ENCODE assay signal across 18 cellular contexts in the genomic region with DNA sequence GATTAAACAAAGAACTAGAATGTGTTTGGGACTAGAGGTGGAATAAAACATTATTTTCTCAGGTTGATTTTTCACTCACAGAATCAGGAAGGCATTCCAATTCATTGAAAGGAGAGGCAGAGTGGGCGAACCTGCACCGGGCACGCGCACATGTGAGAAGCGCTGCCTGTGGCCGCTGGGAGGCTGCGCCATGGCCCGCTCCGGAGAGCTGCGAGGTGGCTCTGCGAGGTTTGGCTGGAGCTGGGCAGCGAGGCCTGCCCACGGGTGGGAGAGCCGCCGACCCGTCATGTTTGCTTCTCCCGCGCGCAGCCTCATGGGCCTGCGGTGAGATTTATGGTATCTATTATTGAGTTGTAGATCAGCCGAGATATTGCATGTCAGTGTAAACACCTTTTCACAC.
DNase-seq lines count a peak whose midpoint lies in the region; ATAC-seq and TF ChIP-seq lines count a peak whose summit lies in the region.
"Had no signal": no experiment of that assay in that cellular context is flagged by ENCODE, and none has a peak within 500 bp of the region (broad histone marks: within the 10 kb centered on the region; RNA-seq: fewer than 3 reads in every experiment).

No MANE protein-coding gene starts in this region.

- TF ChIP-seq POLR2A in esophagus muscularis mucosa (IDR thresholded peaks at IDR 0.05; ENCODE audit: low read depth), result no peak

- H3K4me1 ChIP-seq in esophagus muscularis mucosa (no peaks in the 10 kb centered on the region), mesenchymal stem cell (ENCODE audit: control insufficient read depth, insufficient read depth, low read depth, low read length) (no peaks in the 10 kb centered on the region)
- H3K4me1 ChIP-seq: A549 had no signal

- H3K27ac ChIP-seq in VCaP (peak overlapping the region; percentile 69; the same call in 1 of the 2 replicates), esophagus muscularis mucosa (replicated peaks in 1 of 4) (no peak overlapping the region), mesenchymal stem cell (ENCODE audit: low read length, poor library complexity, severe bottlenecking) (no peak overlapping the region)
- H3K27ac ChIP-seq: 22Rv1; A549; BLaER1 treated with 17β-estradiol and CSF1 and Interleukin-3, amounts not matched to agents 10 nM and 100 nM had no signal

- H3K9me3 Mint-ChIP-seq in activated T-cell treated with anti-CD3 and anti-CD28 coated beads, Interleukin-2, amount 50 U/mL, for 72 hours, result peaks cover 0 to 2% of the 10 kb centered on the region in 2 donors

- no peak overlapping the region for H2AK5ac ChIP-seq in mesenchymal stem cell (ENCODE audit: low read length, severe bottlenecking)

- no peak overlapping the region for H3K4me2 ChIP-seq in mesenchymal stem cell (ENCODE audit: low read length, poor library complexity, severe bottlenecking)
- H3K4me2 ChIP-seq: A549; BLaER1 treated with 17β-estradiol and CSF1 and Interleukin-3, amounts not matched to agents 10 nM and 100 nM had no signal

- no peak overlapping the region for H3K18ac ChIP-seq in mesenchymal stem cell (ENCODE audit: low read depth in 1 of 2, low read length in 2 of 2)

- H3K27ac Mint-ChIP-seq in activated T-cell treated with anti-CD3 and anti-CD28 coated beads, Interleukin-2, amount 50 U/mL, for 72 hours, result no peak overlapping the region
- H3K27ac Mint-ChIP-seq: B cell; CD4-positive, alpha-beta T cell; CD8-positive, alpha-beta T cell had no signal

- intact Hi-C loops in esophagus muscularis mucosa (cut with DNase I), result no loop called here
- intact Hi-C loops in left colon (cut with DNase I, micrococcal nuclease), result no loop called here

- no peak overlapping the region for H3K23ac ChIP-seq in mesenchymal stem cell (ENCODE audit: low read length in 2 of 2)

- H3K27me3 ChIP-seq in esophagus muscularis mucosa (no peaks in the 10 kb centered on the region), mesenchymal stem cell (ENCODE audit: control insufficient read depth in 1 of 2, insufficient read depth in 1 of 2, low read length in 2 of 2) (no peaks in the 10 kb centered on the region)

- no peak overlapping the region for H2BK15ac ChIP-seq in mesenchymal stem cell (ENCODE audit: low read depth, poor library complexity, severe bottlenecking)

- no peak overlapping the region for H4K8ac ChIP-seq in mesenchymal stem cell (ENCODE audit: low read length)

- no peak overlapping the region for H2BK12ac ChIP-seq in mesenchymal stem cell (ENCODE audit: low read length in 2 of 2)

- peaks cover 16% of the 10 kb centered on the region for H3K27me3 Mint-ChIP-seq in activated T-cell treated with anti-CD3 and anti-CD28 coated beads, Interleukin-2, amount 50 U/mL, for 72 hours (ENCODE audit: low read depth)

- H3K4ac ChIP-seq in mesenchymal stem cell (ENCODE audit: low read depth in 1 of 2, low read length in 2 of 2), result no peak overlapping the region

- H3K36me3 ChIP-seq in esophagus muscularis mucosa (no peaks in the 10 kb centered on the region), mesenchymal stem cell (ENCODE audit: control insufficient read depth in 1 of 2, insufficient read depth in 2 of 2, low read depth in 1 of 2, low read length in 2 of 2) (no peaks in the 10 kb centered on the region)
- H3K36me3 ChIP-seq: BLaER1 treated with 17β-estradiol and CSF1 and Interleukin-3, amounts not matched to agents 10 nM and 100 nM had no signal

- H3K4me3 Mint-ChIP-seq in activated T-cell treated with anti-CD3 and anti-CD28 coated beads, Interleukin-2, amount 50 U/mL, for 72 hours, result no peak overlapping the region
- H3K4me3 Mint-ChIP-seq: B cell; CD4-positive, alpha-beta T cell; CD8-positive, alpha-beta T cell had no signal

- no peaks in the 10 kb centered on the region for H3K4me1 Mint-ChIP-seq in activated T-cell treated with anti-CD3 and anti-CD28 coated beads, Interleukin-2, amount 50 U/mL, for 72 hours (ENCODE audit: low read depth)
- H3K4me1 Mint-ChIP-seq: B cell had no signal

- TF ChIP-seq EP300 in esophagus muscularis mucosa (IDR thresholded peaks at IDR 0.05), result no peak

- H3K14ac ChIP-seq in mesenchymal stem cell (ENCODE audit: low read length in 2 of 2), result no peak overlapping the region

- H3K9me3 ChIP-seq in esophagus muscularis mucosa, result peaks cover 0 to 10% (median 0%) of the 10 kb centered on the region in 4 donors
- peaks cover 3% of the 10 kb centered on the region for H3K9me3 ChIP-seq in mesenchymal stem cell (ENCODE audit: control insufficient read depth, low read length)
- H3K9me3 ChIP-seq: A549, Caco-2 had no signal

- ATAC-seq in activated T-cell treated with anti-CD3 and anti-CD28 coated beads, Interleukin-2, amount 50 U/mL, for 72 hours (replicated peaks in 1 of 2), result no peak
- ATAC-seq in left colon, result no peak
- ATAC-seq: A549; CD8-positive, alpha-beta T cell; GM12878 had no signal

- H3K9ac ChIP-seq in mesenchymal stem cell (ENCODE audit: low read length), result no peak overlapping the region
- H3K9ac ChIP-seq: BLaER1 treated with 17β-estradiol and CSF1 and Interleukin-3, amounts not matched to agents 10 nM and 100 nM had no signal

- H3K4me3 ChIP-seq in esophagus muscularis mucosa (no peak overlapping the region), mesenchymal stem cell (ENCODE audit: insufficient read depth in 1 of 2, low read depth in 1 of 2, low read length in 2 of 2) (no peak overlapping the region)
- H3K4me3 ChIP-seq: A549; BLaER1 treated with 17β-estradiol and CSF1 and Interleukin-3, amounts not matched to agents 10 nM and 100 nM; GM12878 had no signal

- no peak overlapping the region for H2AFZ ChIP-seq in mesenchymal stem cell (ENCODE audit: low read depth, low read length)

- H3K36me3 Mint-ChIP-seq in activated T-cell treated with anti-CD3 and anti-CD28 coated beads, Interleukin-2, amount 50 U/mL, for 72 hours (ENCODE audit: insufficient read depth in 2 of 2), result no peaks in the 10 kb centered on the region
- H3K36me3 Mint-ChIP-seq: CD8-positive, alpha-beta T cell had no signal

- peak overlapping the region; percentile 50 for H4K91ac ChIP-seq in mesenchymal stem cell (ENCODE audit: low read length)

- WGBS in esophagus muscularis mucosa, result 85% methylated on average over 21 of the region's 21 CpGs
- WGBS in mesenchymal stem cell, result 91% methylated on average over 13 of the region's 21 CpGs

- H2BK120ac ChIP-seq in mesenchymal stem cell (ENCODE audit: low read depth, low read length), result no peak overlapping the region

- peak; percentile 8 for DNase-seq in esophagus muscularis mucosa (ENCODE audit: extremely low spot score)
- no peak for DNase-seq in mesenchymal stem cell
- DNase-seq in activated T-cell treated with anti-CD3 and anti-CD28 coated beads, Interleukin-2, amount 50 U/mL, for 72 hours, result no peak
- no peak for DNase-seq in left colon
- DNase-seq in NCI-H2107 (lab: John Stamatoyannopoulos, UW), result no peak
- DNase-seq: AML-193; Caco-2; Calu3; CD4-positive, alpha-beta T cell; CD8-positive, alpha-beta T cell; DMS79 treated with DMSO at 0.1 percent for 48 hours; GDM1 had no signal

- H2BK5ac ChIP-seq in mesenchymal stem cell (ENCODE audit: low read depth, low read length, poor library complexity, severe bottlenecking), result no peak overlapping the region

- no peaks in the 10 kb centered on the region for H3K79me1 ChIP-seq in mesenchymal stem cell (replicated peaks; ENCODE audit: low read length, poor library complexity, severe bottlenecking)

- no peak for TF ChIP-seq CTCF in VCaP (conservative IDR thresholded peaks at IDR 0.05)
- no peak for TF ChIP-seq CTCF in esophagus muscularis mucosa (IDR thresholded peaks at IDR 0.05)
